Comparison of ENCODE assay signal across 1 cellular context in genomic region chr11:86987687-86988086, GRCh38.
TF ChIP-seq lines count a peak whose summit lies in the region.

No MANE protein-coding gene starts in this region.

TF ChIP-seq in WTC11, 78 proteins besides CTCF, POLR2A, EP300 and RAD21 (continued from another document):
- TF ChIP-seq ERG (CRISPR knock-in tag; IDR thresholded peaks at IDR 0.05) (no peak), SP1 (CRISPR knock-in tag; conservative IDR thresholded peaks at IDR 0.05) (no peak)
TF ChIP-seq in WTC11: peak in this region for 0.
